In the genomic region with DNA sequence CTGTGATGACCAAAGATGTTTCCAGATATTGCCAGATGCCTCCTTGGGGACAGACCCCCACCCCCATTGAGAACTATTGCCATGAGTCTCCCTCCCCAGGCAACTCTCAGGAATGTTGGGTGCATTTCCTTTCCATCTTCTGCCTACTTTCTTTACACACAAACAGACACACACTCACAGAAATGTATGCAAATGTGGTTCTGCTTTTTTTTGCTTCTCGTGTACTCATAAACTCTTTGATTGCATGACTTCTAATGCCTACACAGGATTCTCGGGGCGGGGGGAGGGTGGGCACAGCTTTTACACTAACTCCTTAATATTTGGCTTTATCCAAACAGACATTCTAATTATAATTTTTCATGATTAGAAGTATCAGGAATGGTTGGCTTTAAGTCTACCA, we compare ENCODE assay signal across 21 cellular contexts.
"Had no signal": no experiment of that assay in that cellular context is flagged by ENCODE, and none has a peak within 500 bp of the region (broad histone marks: within the 10 kb centered on the region; RNA-seq: fewer than 3 reads in every experiment).

No MANE protein-coding gene starts in this region.

- H3K4me1 ChIP-seq: gastrocnemius medialis, sigmoid colon, transverse colon had no signal

- DNase-seq: activated CD4-positive, alpha-beta T cell treated with anti-CD3 and anti-CD28 coated beads for 1 hour; activated CD4-positive, alpha-beta T cell treated with anti-CD3 and anti-CD28 coated beads, Interleukin-2, amount 50 U/mL, for 1 hour; activated CD8-positive, alpha-beta T cell treated with anti-CD3 and anti-CD28 coated beads, Interleukin-2, amount 10 ng/mL, durations not matched to agents 7 days and 5 days; activated naive CD4-positive, alpha-beta T cell; activated naive CD8-positive, alpha-beta T cell treated with anti-CD3 and anti-CD28 coated beads, Interleukin-2, amount 10 ng/mL, durations not matched to agents 7 days and 5 days; activated T-cell treated with anti-CD3 and anti-CD28 coated beads, Interleukin-2, amount 50 U/mL, for 1 hour; amygdala; cerebellar nuclear complex; endodermal cell; esophagus squamous epithelium; gastrocnemius medialis; hypothalamus; left ventricle myocardium inferior; midbrain; stimulated activated CD4-positive, alpha-beta T cell treated with anti-CD3 and anti-CD28 coated beads, Interleukin-15, amount 100 ng/mL, for 24 hours; stimulated activated naive B cell treated with anti-CD40 and anti-IgM and Interleukin-4, amounts not matched to agents 10 μg/mL and 1 μg/mL and 100 μg/mL, for 72 hours; transverse colon had no signal

- H3K27ac ChIP-seq: coronary artery, esophagus squamous epithelium, gastrocnemius medialis, left ventricle myocardium inferior, sigmoid colon, transverse colon had no signal

- H3K4me2 ChIP-seq: smooth muscle cell had no signal

- H3K36me3 ChIP-seq: gastrocnemius medialis, transverse colon had no signal

- FAIRE-seq: urothelium cell line had no signal

- H3K9me3 ChIP-seq: esophagus squamous epithelium, gastrocnemius medialis, left ventricle myocardium inferior, sigmoid colon, transverse colon had no signal

- H3K4me3 ChIP-seq: coronary artery, esophagus squamous epithelium, gastrocnemius medialis, left ventricle myocardium inferior, sigmoid colon, smooth muscle cell, transverse colon had no signal

- H3K27me3 ChIP-seq: esophagus squamous epithelium, gastrocnemius medialis, sigmoid colon, transverse colon had no signal
